ENCODE assay signal across 8 cellular contexts in genomic region chr9:128550770-128551651, GRCh38. TPM values are rescaled to one million over a fixed set of nuclear protein-coding genes. Genes with fewer than 3 reads are reported as not detected.
DNase-seq lines count a peak whose midpoint lies in the region; ATAC-seq and TF ChIP-seq lines count a peak whose summit lies in the region.

No MANE protein-coding gene starts in this region.

- H3K4me1 ChIP-seq in liver (ENCODE audit: control insufficient read depth in 4 of 4, insufficient read depth in 4 of 4, low read length in 3 of 4) = peaks cover 9 to 34% (median 31%) of the 10 kb centered on the region in 4 donors

- peak overlapping the region; percentile 74 to 88 for H3K27ac ChIP-seq in liver (ENCODE audit: low read depth in 1 of 2, low read length in 2 of 2)
- H3K27ac ChIP-seq in temporal lobe (ENCODE audit: low read depth, low read length) = peak overlapping the region; percentile 84

- TF ChIP-seq RAD21 in liver (IDR thresholded peaks at IDR 0.05) = no peak

- no peak for ATAC-seq in HG03571 (IDR thresholded peaks at IDR 0.05; ENCODE audit: unreplicated experiment)

- no peaks in the 10 kb centered on the region for H3K27me3 ChIP-seq in liver (ENCODE audit: control insufficient read depth in 4 of 4, insufficient read depth in 4 of 4, low read length in 3 of 4)

- H3K9me3 ChIP-seq in liver (ENCODE audit: control insufficient read depth in 4 of 4, low read length in 3 of 4) = no peaks in the 10 kb centered on the region

- 64% methylated on average over 11 of the region's 11 CpGs for WGBS in liver

- peak; percentile 36 for DNase-seq in DMS 273 treated with DMSO at 0.1 percent for 48 hours (lab: John Stamatoyannopoulos, UW)
- peak; percentile 78 for DNase-seq in NCI-H82 treated with DMSO at 0.1 percent for 48 hours (lab: John Stamatoyannopoulos, UW; ENCODE audit: unreplicated experiment)
- DNase-seq in choroid plexus epithelial cell (ENCODE audit: low read depth) = peak; percentile 67
- DNase-seq in T-helper 9 cell = no peak
- no peak for DNase-seq in NCI-H2227 treated with DMSO at 0.1 percent for 48 hours (lab: John Stamatoyannopoulos, UW)

- peak overlapping the region in 1 of 2 donors; percentile 76 for H3K9ac ChIP-seq in liver (ENCODE audit: low read depth in 1 of 2, low read length in 2 of 2)

- no peak for TF ChIP-seq CTCF in choroid plexus epithelial cell (conservative IDR thresholded peaks at IDR 0.05; ENCODE audit: low read depth, low read length)
- no peak for TF ChIP-seq CTCF in liver (IDR thresholded peaks at IDR 0.05; ENCODE audit: low read depth, low read length, missing input control)

- no peaks in the 10 kb centered on the region for H3K36me3 ChIP-seq in liver (ENCODE audit: control insufficient read depth in 4 of 4, insufficient read depth in 3 of 4, low read depth in 1 of 4, low read length in 3 of 4)

- H3K4me3 ChIP-seq in choroid plexus epithelial cell (ENCODE audit: low read depth, low read length) (no peak overlapping the region), liver (ENCODE audit: low read depth in 1 of 3, low read length in 3 of 3) (no peak overlapping the region)

TF ChIP-seq in liver, 16 proteins besides CTCF, POLR2A, EP300 and RAD21:
- no peak for TF ChIP-seq EGR1 (IDR thresholded peaks at IDR 0.05; ENCODE audit: low read depth in 2 of 2)
- TF ChIP-seq FOXA2 (IDR thresholded peaks at IDR 0.05) = no peak
- TF ChIP-seq, protein P1, sequence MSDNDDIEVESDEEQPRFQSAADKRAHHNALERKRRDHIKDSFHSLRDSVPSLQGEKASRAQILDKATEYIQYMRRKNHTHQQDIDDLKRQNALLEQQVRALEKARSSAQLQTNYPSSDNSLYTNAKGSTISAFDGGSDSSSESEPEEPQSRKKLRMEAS (IDR thresholded peaks at IDR 0.05) = no peak
- TF ChIP-seq TAF1 (conservative IDR thresholded peaks at IDR 0.05) = no peak
- TF ChIP-seq HNF4A (conservative IDR thresholded peaks at IDR 0.05) = no peak
- TF ChIP-seq SP1 (IDR thresholded peaks at IDR 0.05) = no peak
- no peak for TF ChIP-seq NR2F2 (IDR thresholded peaks at IDR 0.05)
TF ChIP-seq in liver: peak in this region for 0.

RNA-seq across cellular contexts. Expression of gene SPTAN1, which starts 1.4 kb away (rescaled TPM):
- 10 to 100 TPM; 76.9 to 86.5 TPM for total RNA-seq in liver
- polyA plus RNA-seq in liver = 10 to 100 TPM; 31.3 to 43.8 TPM
- total RNA-seq in temporal lobe = 862 TPM

RNA-seq across cellular contexts. Expression of gene GLE1, which starts 46.5 kb away (rescaled TPM):
- 10 to 100 TPM; 15.6 to 19.5 TPM for total RNA-seq in liver
- 10 to 100 TPM in 1 of 2 donors, 1 to 10 TPM in 1; 5.3 to 10.0 TPM for polyA plus RNA-seq in liver
- 17.5 TPM for total RNA-seq in temporal lobe

Comparison
In these comparisons a context has a peak if more than half of its experiments do, and no peak if none do; other contexts are left out.
1. DNase-seq: peak in DMS 273 treated with DMSO at 0.1 percent for 48 hours (single experiment), NCI-H82 treated with DMSO at 0.1 percent for 48 hours (single experiment) and choroid plexus epithelial cell (single experiment); none in T-helper 9 cell (single experiment) and NCI-H2227 treated with DMSO at 0.1 percent for 48 hours (single experiment).